In genomic region chr5:81700166-81700565, GRCh38 we compare ENCODE assay signal across 11 cellular contexts.
"Had no signal": no experiment of that assay in that cellular context is flagged by ENCODE, and none has a peak within 500 bp of the region (broad histone marks: within the 10 kb centered on the region; RNA-seq: fewer than 3 reads in every experiment).

No MANE protein-coding gene starts in this region.

- H3K9me3 ChIP-seq: HAP-1 had no signal

- ATAC-seq: GM23338, HCT116 had no signal

- H3K4me3 ChIP-seq: GM23248, GM23338, HAP-1 had no signal

- H3K27ac ChIP-seq: GM23248 had no signal

- FAIRE-seq: H1, H54 had no signal

- H2AFZ ChIP-seq: GM23248, GM23338 had no signal

- H3K4me2 ChIP-seq: GM23338 had no signal

- H3K36me3 ChIP-seq: HAP-1 had no signal

- H3K9ac ChIP-seq: GM23248 had no signal

- DNase-seq: GM23248, GOT3, H7, H9, HCEC 1CT, HFFc6 had no signal

- H3K4me1 ChIP-seq: HAP-1 had no signal
